ENCODE assay signal across 10 cellular contexts in genomic region chr6:125584468-125584939, GRCh38.
DNase-seq lines count a peak whose midpoint lies in the region; ATAC-seq, FAIRE-seq and TF ChIP-seq lines count a peak whose summit lies in the region.
"Had no signal": no experiment of that assay in that cellular context is flagged by ENCODE, and none has a peak within 500 bp of the region (broad histone marks: within the 10 kb centered on the region; RNA-seq: fewer than 3 reads in every experiment).

No MANE protein-coding gene starts in this region.

- H3K27ac ChIP-seq in K562 (ENCODE audit: extremely low read depth, low read depth, low read length), result no peak overlapping the region
- H3K27ac ChIP-seq in iPS DF 6.9 (ENCODE audit: low read length), result no peak overlapping the region

- BruUV-seq in K562 (replicated peaks; lab: Mats Ljungman, UMichigan), result no TSS peak

- H3K9me1 ChIP-seq in K562 (ENCODE audit: control insufficient read depth, insufficient read depth, low read length), result no peaks in the 10 kb centered on the region

- no peak for TF ChIP-seq POLR2A in K562 (conservative IDR thresholded peaks at IDR 0.05)

- 0 out of 2 replicates have a peak, but pooled peaks cover 4% of the 10 kb centered on the region for H4K20me1 ChIP-seq in K562 (replicated peaks; ENCODE audit: control insufficient read depth, insufficient read depth, low read length)

- TF ChIP-seq EP300 in K562 (IDR thresholded peaks at IDR 0.05; ENCODE audit: low read length), result no peak

- intact Hi-C loops in K562 (cut with micrococcal nuclease), result no loop called here

- no peak overlapping the region for H3K4me3 ChIP-seq in K562
- no peak overlapping the region for H3K4me3 ChIP-seq in iPS DF 6.9 (ENCODE audit: low read length)

- POLR2A ChIA-PET in K562 (lab: Yijun Ruan, JAX), result interaction anchor here (1.6 kb wide), 1 partner anchor 9 kb away, joined by 4 read pairs; no protein-coding TSS in a partner anchor

- FAIRE-seq in K562 (lab: Jason Lieb, UNC), result no peak
- no peak for FAIRE-seq in D721Med (lab: Jason Lieb, UNC)
- FAIRE-seq: keratinocyte had no signal

- H3K9me3 ChIP-seq in K562 (replicated peaks; ENCODE audit: control insufficient read depth, insufficient read depth, low read depth, low read length), result no peaks in the 10 kb centered on the region
- H3K9me3 ChIP-seq in iPS DF 6.9 (ENCODE audit: control insufficient read depth, insufficient read depth, low read length), result no peaks in the 10 kb centered on the region

- no peak for TF ChIP-seq RAD21 in K562 (CRISPR knock-in tag; conservative IDR thresholded peaks at IDR 0.05 in 1 of 2, IDR thresholded peaks at IDR 0.05 in 1 of 2)

- CTCF ChIA-PET in K562 (lab: Yijun Ruan, JAX; ENCODE audit: low intra/inter-chr PET ratio), result no interaction called here

- 13% methylated on average over 9 of the region's 9 CpGs for WGBS in K562 (ENCODE audit: insufficient coverage, low coverage, missing lambda C conversion rate)
- WGBS in iPS DF 6.9 (ENCODE audit: insufficient coverage, insufficient read length), result no CpG with 5 or more reads among the region's 9 CpGs

- peaks cover 0 to 12% of the 10 kb centered on the region in 2 experiments; a peak in 2 of 5 replicates for H3K4me1 ChIP-seq in K562 (replicated peaks in 1 of 2; ENCODE audit: control insufficient read depth in 2 of 2, insufficient read depth in 2 of 2, low read length in 2 of 2)
- peaks cover 3% of the 10 kb centered on the region; the same call in 1 of the 2 replicates for H3K4me1 ChIP-seq in iPS DF 6.9 (ENCODE audit: control insufficient read depth, insufficient read depth, low read length)

- no peak overlapping the region for H3K9ac ChIP-seq in K562 (ENCODE audit: insufficient read depth in 1 of 2, low read depth in 2 of 2, low read length in 2 of 2)

- DNase-seq in NCI-H187 treated with DMSO at 0.1 percent for 48 hours (lab: John Stamatoyannopoulos, UW) (peak; percentile 24), K562 (ENCODE audit: extremely low read depth in 1 of 4, low spot score in 3 of 4) (no peak), iPS DF 6.9 (ENCODE audit: low read depth, low spot score) (peak; percentile 52), superior temporal gyrus (ENCODE audit: extremely low spot score) (peak; percentile 85), D721Med (ENCODE audit: insufficient read length, low spot score) (no peak), OCI-M2 (lab: John Stamatoyannopoulos, UW; ENCODE audit: unreplicated experiment) (no peak), NCI-H446 treated with DMSO at 0.1 percent for 48 hours (lab: John Stamatoyannopoulos, UW) (no peak)
- DNase-seq in effector CD4-positive, alpha-beta T cell, result no peak
- DNase-seq: stimulated activated CD8-positive, alpha-beta memory T cell treated with anti-CD3 and anti-CD28 coated beads, Interleukin-4, amount 100 ng/mL, for 48 hours had no signal

- H3K4me2 ChIP-seq in K562 (ENCODE audit: insufficient read depth, low read length), result no peak overlapping the region

- no peaks in the 10 kb centered on the region for H3K36me3 ChIP-seq in K562 (ENCODE audit: control insufficient read depth, insufficient read depth, low read length)
- no peaks in the 10 kb centered on the region for H3K36me3 ChIP-seq in iPS DF 6.9 (ENCODE audit: control insufficient read depth, insufficient read depth, low read length)

- no peak overlapping the region for H2AFZ ChIP-seq in K562 (ENCODE audit: low read depth, low read length)

- no peak for ATAC-seq in K562

- H3K27me3 ChIP-seq in K562 (ENCODE audit: control insufficient read depth in 2 of 2, insufficient read depth in 2 of 2, low read length in 2 of 2) (no peaks in the 10 kb centered on the region; a peak in 1 of 5 replicates), iPS DF 6.9 (ENCODE audit: control insufficient read depth, insufficient read depth, low read length) (no peaks in the 10 kb centered on the region)

- H3K79me2 ChIP-seq in K562 (ENCODE audit: control insufficient read depth, insufficient read depth, low read length), result no peaks in the 10 kb centered on the region

- in situ Hi-C loops in K562 (cut with MboI), result no loop called here

- TF ChIP-seq CTCF in K562 (IDR thresholded peaks at IDR 0.05 in 2 of 3, conservative IDR thresholded peaks at IDR 0.05 in 1 of 3; ENCODE audit: insufficient read depth in 2 of 3, low read depth in 1 of 3, low read length in 3 of 3) (no peak), D721Med (IDR thresholded peaks at IDR 0.05; ENCODE audit: insufficient read depth, missing control alignments) (no peak)

TF ChIP-seq in K562, 482 proteins besides CTCF, POLR2A, EP300 and RAD21 (continues in another document):
- TF ChIP-seq CEBPB (tag; IDR thresholded peaks at IDR 0.05), result no peak
- TF ChIP-seq SMAD2 (IDR thresholded peaks at IDR 0.05; ENCODE audit: low read depth, low read length), result no peak
- no peak for TF ChIP-seq KAT7 (CRISPR knock-in tag; IDR thresholded peaks at IDR 0.05; ENCODE audit: borderline replicate concordance)
- TF ChIP-seq MNT (conservative IDR thresholded peaks at IDR 0.05), result no peak
- no peak for TF ChIP-seq KDM4B (IDR thresholded peaks at IDR 0.05; ENCODE audit: borderline replicate concordance in 2 of 2, low read depth in 1 of 2)
- TF ChIP-seq ZNF518B (CRISPR knock-in tag; IDR thresholded peaks at IDR 0.05), result no peak
- TF ChIP-seq ZNF444 (CRISPR knock-in tag; IDR thresholded peaks at IDR 0.05), result no peak
- TF ChIP-seq HDAC8 (tag; IDR thresholded peaks at IDR 0.05), result no peak
- TF ChIP-seq ZBTB11 (CRISPR knock-in tag; IDR thresholded peaks at IDR 0.05), result peak in 1 of 3 experiments; percentile 86; a peak in 1 of 6 replicates

Comparison
In these comparisons a context has a peak if more than half of its experiments do, and no peak if none do; other contexts are left out.
1. DNase-seq: peak in NCI-H187 treated with DMSO at 0.1 percent for 48 hours (single experiment), iPS DF 6.9 (single experiment) and superior temporal gyrus (single experiment); none in K562 (0 of 4), D721Med (single experiment), OCI-M2 (single experiment), NCI-H446 treated with DMSO at 0.1 percent for 48 hours (single experiment) and effector CD4-positive, alpha-beta T cell (single experiment).